In genomic region chr9:133347985-133348762, GRCh38 we compare ENCODE assay signal across 1 cellular context.
A peak's percentile ranks its signal among the peaks of the same experiment; 100 is the strongest.
TF ChIP-seq lines count a peak whose summit lies in the region.

TSS of gene MED22 (minus strand) at chr9:133348131. CDS start at chr9:133346662, 1,469 bp downstream.
TSS of gene RPL7A (plus strand) at chr9:133348218. CDS start at chr9:133348244, 26 bp downstream.

TF ChIP-seq in HepG2, 621 proteins besides CTCF, POLR2A, EP300 and RAD21 (continued from another document and continues in another):
- TF ChIP-seq HOXA9 (CRISPR knock-in tag; IDR thresholded peaks at IDR 0.05; ENCODE audit: borderline replicate concordance) (peak; percentile 74), DDIT3 (CRISPR knock-in tag; IDR thresholded peaks at IDR 0.05) (no peak), ZBED4 (CRISPR knock-in tag; IDR thresholded peaks at IDR 0.05; ENCODE audit: borderline replicate concordance) (no peak; the same call in 1 of the 2 replicates), TGIF2 (CRISPR knock-in tag; IDR thresholded peaks at IDR 0.05) (peak; percentile 56; the same call in 1 of the 2 replicates), NFRKB (IDR thresholded peaks at IDR 0.05) (peak; percentile 66; the same call in 1 of the 2 replicates), NR2C2 (CRISPR knock-in tag; IDR thresholded peaks at IDR 0.05; ENCODE audit: borderline replicate concordance) (peak; percentile 69), PBX2 (CRISPR knock-in tag; IDR thresholded peaks at IDR 0.05) (no peak), FOXA1 (IDR thresholded peaks at IDR 0.05) (no peak), FOXA1 (CRISPR knock-in tag; IDR thresholded peaks at IDR 0.05) (no peak), KDM4B (CRISPR knock-in tag; IDR thresholded peaks at IDR 0.05) (peak; percentile 57; the same call in 1 of the 2 replicates), RNF2 (conservative IDR thresholded peaks at IDR 0.05; ENCODE audit: low read depth) (no peak), SUZ12 (IDR thresholded peaks at IDR 0.05; ENCODE audit: low read depth, low read length) (peak; percentile 28; the same call in 1 of the 2 replicates), ZNF20 (CRISPR knock-in tag; IDR thresholded peaks at IDR 0.05) (no peak), KDM5A (IDR thresholded peaks at IDR 0.05; ENCODE audit: borderline replicate concordance, low read length) (peak; percentile 60), ZBTB20 (CRISPR knock-in tag; IDR thresholded peaks at IDR 0.05; ENCODE audit: borderline replicate concordance, low read depth) (peak; percentile 46; the same call in 1 of the 2 replicates), MATR3 (CRISPR knock-in tag; IDR thresholded peaks at IDR 0.05) (no peak), BRCA1 (CRISPR knock-in tag; IDR thresholded peaks at IDR 0.05) (no peak), JUN (CRISPR knock-in tag; IDR thresholded peaks at IDR 0.05) (no peak), ZNF484 (CRISPR knock-in tag; IDR thresholded peaks at IDR 0.05; ENCODE audit: borderline replicate concordance, low read depth) (no peak), ZNF281 (CRISPR knock-in tag; IDR thresholded peaks at IDR 0.05; ENCODE audit: borderline replicate concordance) (no peak), HES4 (CRISPR knock-in tag; IDR thresholded peaks at IDR 0.05; ENCODE audit: borderline replicate concordance) (no peak; the same call in 1 of the 2 replicates), KLF9 (CRISPR knock-in tag; IDR thresholded peaks at IDR 0.05; ENCODE audit: low read depth) (no peak), SYNCRIP (IDR thresholded peaks at IDR 0.05; ENCODE audit: insufficient read depth, low read depth, low read length) (no peak), REST (IDR thresholded peaks at IDR 0.05; ENCODE audit: borderline replicate concordance in 1 of 2, low read depth in 1 of 2, low read length in 2 of 2) (peak in 1 of 2 experiments; percentile 62; a peak in 2 of 4 replicates), ZNF441 (CRISPR knock-in tag; IDR thresholded peaks at IDR 0.05; ENCODE audit: borderline replicate concordance) (peak; percentile 20; the same call in 1 of the 2 replicates), ZNF556 (CRISPR knock-in tag; IDR thresholded peaks at IDR 0.05; ENCODE audit: borderline replicate concordance) (no peak; the same call in 1 of the 2 replicates), STAG1 (CRISPR knock-in tag; IDR thresholded peaks at IDR 0.05) (no peak), ZBTB10 (CRISPR knock-in tag; IDR thresholded peaks at IDR 0.05; ENCODE audit: borderline replicate concordance) (no peak), ZBTB1 (CRISPR knock-in tag; IDR thresholded peaks at IDR 0.05; ENCODE audit: borderline replicate concordance) (no peak), MTF1 (CRISPR knock-in tag; IDR thresholded peaks at IDR 0.05) (no peak), ZFP41 (CRISPR knock-in tag; IDR thresholded peaks at IDR 0.05; ENCODE audit: borderline replicate concordance) (no peak), NCOA2 (CRISPR knock-in tag; IDR thresholded peaks at IDR 0.05) (peak; percentile 41; the same call in 1 of the 2 replicates), PPARG (CRISPR knock-in tag; conservative IDR thresholded peaks at IDR 0.05) (0 out of 2 replicates have a peak, but pooled peaks have one; percentile 43), HNF4G (IDR thresholded peaks at IDR 0.05; ENCODE audit: borderline replicate concordance, low read depth, low read length) (peak; percentile 20; the same call in 1 of the 2 replicates), HNF4G (CRISPR knock-in tag; IDR thresholded peaks at IDR 0.05; ENCODE audit: borderline replicate concordance, low read depth) (no peak), SRY (CRISPR knock-in tag; IDR thresholded peaks at IDR 0.05) (no peak; the same call in none of the 2 replicates), ATF1 (CRISPR knock-in tag; IDR thresholded peaks at IDR 0.05) (0 out of 2 replicates have a peak, but pooled peaks have one; percentile 26), ZNF557 (CRISPR knock-in tag; IDR thresholded peaks at IDR 0.05) (0 out of 2 replicates have a peak, but pooled peaks have one; percentile 80), FOXO1 (CRISPR knock-in tag; IDR thresholded peaks at IDR 0.05) (peak; percentile 62), ZNF17 (CRISPR knock-in tag; IDR thresholded peaks at IDR 0.05) (no peak)
- TF ChIP-seq, protein P1, sequence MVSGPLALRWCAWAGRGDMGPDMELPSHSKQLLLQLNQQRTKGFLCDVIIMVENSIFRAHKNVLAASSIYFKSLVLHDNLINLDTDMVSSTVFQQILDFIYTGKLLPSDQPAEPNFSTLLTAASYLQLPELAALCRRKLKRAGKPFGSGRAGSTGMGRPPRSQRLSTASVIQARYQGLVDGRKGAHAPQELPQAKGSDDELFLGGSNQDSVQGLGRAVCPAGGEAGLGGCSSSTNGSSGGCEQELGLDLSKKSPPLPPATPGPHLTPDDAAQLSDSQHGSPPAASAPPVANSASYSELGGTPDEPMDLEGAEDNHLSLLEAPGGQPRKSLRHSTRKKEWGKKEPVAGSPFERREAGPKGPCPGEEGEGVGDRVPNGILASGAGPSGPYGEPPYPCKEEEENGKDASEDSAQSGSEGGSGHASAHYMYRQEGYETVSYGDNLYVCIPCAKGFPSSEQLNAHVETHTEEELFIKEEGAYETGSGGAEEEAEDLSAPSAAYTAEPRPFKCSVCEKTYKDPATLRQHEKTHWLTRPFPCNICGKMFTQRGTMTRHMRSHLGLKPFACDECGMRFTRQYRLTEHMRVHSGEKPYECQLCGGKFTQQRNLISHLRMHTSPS (CRISPR knock-in tag; IDR thresholded peaks at IDR 0.05; ENCODE audit: low read depth) = no peak; the same call in 1 of the 2 replicates
- TF ChIP-seq, protein P2, sequence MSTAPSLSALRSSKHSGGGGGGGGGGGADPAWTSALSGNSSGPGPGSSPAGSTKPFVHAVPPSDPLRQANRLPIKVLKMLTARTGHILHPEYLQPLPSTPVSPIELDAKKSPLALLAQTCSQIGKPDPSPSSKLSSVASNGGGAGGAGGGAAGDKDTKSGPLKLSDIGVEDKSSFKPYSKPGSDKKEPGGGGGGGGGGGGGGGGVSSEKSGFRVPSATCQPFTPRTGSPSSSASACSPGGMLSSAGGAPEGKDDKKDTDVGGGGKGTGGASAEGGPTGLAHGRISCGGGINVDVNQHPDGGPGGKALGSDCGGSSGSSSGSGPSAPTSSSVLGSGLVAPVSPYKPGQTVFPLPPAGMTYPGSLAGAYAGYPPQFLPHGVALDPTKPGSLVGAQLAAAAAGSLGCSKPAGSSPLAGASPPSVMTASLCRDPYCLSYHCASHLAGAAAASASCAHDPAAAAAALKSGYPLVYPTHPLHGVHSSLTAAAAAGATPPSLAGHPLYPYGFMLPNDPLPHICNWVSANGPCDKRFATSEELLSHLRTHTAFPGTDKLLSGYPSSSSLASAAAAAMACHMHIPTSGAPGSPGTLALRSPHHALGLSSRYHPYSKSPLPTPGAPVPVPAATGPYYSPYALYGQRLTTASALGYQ (CRISPR knock-in tag; IDR thresholded peaks at IDR 0.05) = no peak
- TF ChIP-seq, protein P3, sequence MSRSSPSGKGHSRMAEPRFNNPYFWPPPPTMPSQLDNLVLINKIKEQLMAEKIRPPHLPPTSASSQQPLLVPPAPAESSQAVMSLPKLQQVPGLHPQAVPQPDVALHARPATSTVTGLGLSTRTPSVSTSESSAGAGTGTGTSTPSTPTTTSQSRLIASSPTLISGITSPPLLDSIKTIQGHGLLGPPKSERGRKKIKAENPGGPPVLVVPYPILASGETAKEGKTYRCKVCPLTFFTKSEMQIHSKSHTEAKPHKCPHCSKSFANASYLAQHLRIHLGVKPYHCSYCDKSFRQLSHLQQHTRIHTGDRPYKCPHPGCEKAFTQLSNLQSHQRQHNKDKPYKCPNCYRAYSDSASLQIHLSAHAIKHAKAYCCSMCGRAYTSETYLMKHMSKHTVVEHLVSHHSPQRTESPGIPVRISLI (CRISPR knock-in tag; IDR thresholded peaks at IDR 0.05; ENCODE audit: borderline replicate concordance) = no peak
